In genomic region chr13:109985871-109986270, GRCh38 we compare ENCODE assay signal across 18 cellular contexts.
"Had no signal": no experiment of that assay in that cellular context is flagged by ENCODE, and none has a peak within 500 bp of the region (broad histone marks: within the 10 kb centered on the region; RNA-seq: fewer than 3 reads in every experiment).

No MANE protein-coding gene starts in this region.

- H3K27ac Mint-ChIP-seq: activated CD8-positive, alpha-beta T cell treated with anti-CD3 and anti-CD28 coated beads, Interleukin-2, amount 10 ng/mL, durations not matched to agents 7 days and 5 days; naive thymus-derived CD8-positive, alpha-beta T cell; progenitor cell of endocrine pancreas; stimulated activated memory B cell treated with anti-CD40 and anti-IgM and Interleukin-4, amounts not matched to agents 10 μg/mL and 1 μg/mL and 100 μg/mL, for 72 hours; WTC11 had no signal

- H3K36me3 ChIP-seq: cardiac muscle cell, colonic mucosa, lower lobe of right lung, right lobe of liver, spleen, tibial artery had no signal

- H3K36me3 Mint-ChIP-seq: naive thymus-derived CD8-positive, alpha-beta T cell; stimulated activated memory B cell treated with anti-CD40 and anti-IgM and Interleukin-4, amounts not matched to agents 10 μg/mL and 1 μg/mL and 100 μg/mL, for 72 hours; WTC11 had no signal

- H3K27me3 Mint-ChIP-seq: progenitor cell of endocrine pancreas; stimulated activated memory B cell treated with anti-CD40 and anti-IgM and Interleukin-4, amounts not matched to agents 10 μg/mL and 1 μg/mL and 100 μg/mL, for 72 hours had no signal

- H3K27me3 ChIP-seq: cardiac muscle cell, colonic mucosa, right lobe of liver, spleen, tibial artery had no signal

- H3K4me3 ChIP-seq: cardiac muscle cell, colonic mucosa, lower lobe of right lung, right lobe of liver, spleen, tibial artery had no signal

- H3K4me3 Mint-ChIP-seq: activated CD8-positive, alpha-beta T cell treated with anti-CD3 and anti-CD28 coated beads, Interleukin-2, amount 10 ng/mL, durations not matched to agents 7 days and 5 days; naive thymus-derived CD8-positive, alpha-beta T cell; stimulated activated memory B cell treated with anti-CD40 and anti-IgM and Interleukin-4, amounts not matched to agents 10 μg/mL and 1 μg/mL and 100 μg/mL, for 72 hours; WTC11 had no signal

- DNase-seq: activated CD4-positive, alpha-beta T cell treated with anti-CD3 and anti-CD28 coated beads for 48 hours; activated CD8-positive, alpha-beta memory T cell treated with anti-CD3 and anti-CD28 coated beads, Interleukin-2, amount 50 U/mL, for 48 hours; activated CD8-positive, alpha-beta T cell treated with anti-CD3 and anti-CD28 coated beads, Interleukin-2, amount 10 ng/mL, durations not matched to agents 7 days and 5 days; activated naive CD4-positive, alpha-beta T cell; aorta; colonic mucosa; hippocampal formation; lower lobe of right lung; naive thymus-derived CD8-positive, alpha-beta T cell; right lobe of liver; spleen; stimulated activated CD4-positive, alpha-beta T cell treated with anti-CD3 and anti-CD28 coated beads, Interleukin-1b, Interleukin-23, amount 100 ng/mL, for 48 hours; T-helper 9 cell; tibial artery had no signal

- H3K4me1 Mint-ChIP-seq: naive thymus-derived CD8-positive, alpha-beta T cell; stimulated activated memory B cell treated with anti-CD40 and anti-IgM and Interleukin-4, amounts not matched to agents 10 μg/mL and 1 μg/mL and 100 μg/mL, for 72 hours; WTC11 had no signal

- H3K9me3 Mint-ChIP-seq: WTC11 had no signal
